Comparison of ENCODE assay signal across 10 cellular contexts in genomic region chr10:96743988-96744585, GRCh38. TPM values are rescaled to one million over a fixed set of nuclear protein-coding genes. Genes with fewer than 3 reads are reported as not detected.
DNase-seq lines count a peak whose midpoint lies in the region; ATAC-seq and TF ChIP-seq lines count a peak whose summit lies in the region.
"Had no signal": no experiment of that assay in that cellular context is flagged by ENCODE, and none has a peak within 500 bp of the region (broad histone marks: within the 10 kb centered on the region; RNA-seq: fewer than 3 reads in every experiment).

No MANE protein-coding gene starts in this region.

- peak overlapping the region; percentile 86 for H2AFZ ChIP-seq in neural progenitor cell (replicated peaks)

- TF ChIP-seq CTCF in LNCAP (IDR thresholded peaks at IDR 0.05) (peak; percentile 35; the same call in 1 of the 2 replicates), brain (conservative IDR thresholded peaks at IDR 0.05) (peak; percentile 58 to 60), neural progenitor cell (IDR thresholded peaks at IDR 0.05) (peak; percentile 44)

- no peaks in the 10 kb centered on the region for H4K20me1 ChIP-seq in neural progenitor cell (ENCODE audit: low read depth)

- H3K4me1 ChIP-seq in neural progenitor cell, result no peaks in the 10 kb centered on the region
- no peaks in the 10 kb centered on the region for H3K4me1 ChIP-seq in CD4-positive, alpha-beta memory T cell (ENCODE audit: insufficient read depth, low read length)

- H3K9me3 Mint-ChIP-seq in brain (no peaks in the 10 kb centered on the region), neural progenitor cell (no peaks in the 10 kb centered on the region)
- H3K9me3 Mint-ChIP-seq in CD4-positive, alpha-beta memory T cell, result no peaks in the 10 kb centered on the region
- H3K9me3 Mint-ChIP-seq: nephron progenitor cell had no signal

- no peak overlapping the region for H3K9ac ChIP-seq in neural progenitor cell

- CTCF ChIA-PET in CD4-positive, alpha-beta memory T cell (lab: Charles Lee; ENCODE audit: partially characterized antibody), result no interaction called here

- peaks cover 15% of the 10 kb centered on the region for H3K27me3 Mint-ChIP-seq in brain
- H3K27me3 Mint-ChIP-seq in neural progenitor cell (ENCODE audit: insufficient read depth, low read depth), result no peaks in the 10 kb centered on the region
- H3K27me3 Mint-ChIP-seq in CD4-positive, alpha-beta memory T cell, result peaks cover 0 to 5% of the 10 kb centered on the region in 2 donors

- H3K4me3 ChIP-seq in neural progenitor cell, result no peak overlapping the region
- H3K4me3 ChIP-seq in CD4-positive, alpha-beta memory T cell (ENCODE audit: low read length in 2 of 2), result no peak overlapping the region
- H3K4me3 ChIP-seq: thoracic aorta had no signal

- POLR2A ChIA-PET in CD4-positive, alpha-beta memory T cell (lab: Charles Lee; ENCODE audit: partially characterized antibody), result no interaction called here

- H3K27me3 ChIP-seq in neural progenitor cell, result no peaks in the 10 kb centered on the region
- H3K27me3 ChIP-seq in CD4-positive, alpha-beta memory T cell (ENCODE audit: insufficient read depth, low read length), result no peaks in the 10 kb centered on the region

- no peak overlapping the region for H3K4me2 ChIP-seq in neural progenitor cell

- intact Hi-C loops in CD4-positive, alpha-beta memory T cell (cut with micrococcal nuclease), result loop anchor here (5.0 kb wide), 1 partner anchor 102 kb away; no protein-coding TSS in a partner anchor

- no peaks in the 10 kb centered on the region for H3K36me3 ChIP-seq in neural progenitor cell
- H3K36me3 ChIP-seq in CD4-positive, alpha-beta memory T cell (ENCODE audit: insufficient read depth, low read length), result no peaks in the 10 kb centered on the region
- H3K36me3 ChIP-seq: thoracic aorta had no signal

- H3K9me3 ChIP-seq in neural progenitor cell (ENCODE audit: low read depth), result no peaks in the 10 kb centered on the region
- no peaks in the 10 kb centered on the region for H3K9me3 ChIP-seq in CD4-positive, alpha-beta memory T cell (ENCODE audit: control insufficient read depth in 1 of 2, low read length in 2 of 2)
- H3K9me3 ChIP-seq: thoracic aorta had no signal

- no peaks in the 10 kb centered on the region for H3K79me2 ChIP-seq in neural progenitor cell (ENCODE audit: low read depth)

- no peaks in the 10 kb centered on the region for H3F3A ChIP-seq in neural progenitor cell (ENCODE audit: low read depth)

- no peak overlapping the region for H3K27ac ChIP-seq in neural progenitor cell
- H3K27ac ChIP-seq in CD4-positive, alpha-beta memory T cell (ENCODE audit: low read depth, low read length), result no peak overlapping the region
- H3K27ac ChIP-seq: thoracic aorta had no signal

- H3K27ac Mint-ChIP-seq in brain (no peak overlapping the region), neural progenitor cell (no peak overlapping the region)
- peak overlapping the region in 2 of 7 donors; percentile 14 to 79 for H3K27ac Mint-ChIP-seq in CD4-positive, alpha-beta memory T cell
- H3K27ac Mint-ChIP-seq: nephron progenitor cell had no signal

- ATAC-seq in GM18873 (IDR thresholded peaks at IDR 0.05; ENCODE audit: low FRiP score, unreplicated experiment), result no peak

- H3K36me3 Mint-ChIP-seq in brain (no peaks in the 10 kb centered on the region), neural progenitor cell (no peaks in the 10 kb centered on the region)
- H3K36me3 Mint-ChIP-seq in CD4-positive, alpha-beta memory T cell, result no peaks in the 10 kb centered on the region

- no peaks in the 10 kb centered on the region for H3K4me1 Mint-ChIP-seq in brain
- H3K4me1 Mint-ChIP-seq in neural progenitor cell, result no peaks in the 10 kb centered on the region
- peaks cover 0 to 8% (median under 1%) of the 10 kb centered on the region in 4 donors for H3K4me1 Mint-ChIP-seq in CD4-positive, alpha-beta memory T cell

- DNase-seq in GDM1 (lab: John Stamatoyannopoulos, UW) (peak; percentile 23), neural progenitor cell (ENCODE audit: low spot score) (peak; percentile 40), amniotic stem cell (lab: John Stamatoyannopoulos, UW) (no peak), NCI-H510A treated with DMSO at 0.1 percent for 48 hours (lab: John Stamatoyannopoulos, UW) (no peak)
- DNase-seq in CD4-positive, alpha-beta memory T cell, result no peak
- DNase-seq: nephron progenitor cell had no signal

- no peak overlapping the region for H3K4me3 Mint-ChIP-seq in brain
- H3K4me3 Mint-ChIP-seq in neural progenitor cell, result no peak overlapping the region
- no peak overlapping the region for H3K4me3 Mint-ChIP-seq in CD4-positive, alpha-beta memory T cell
- H3K4me3 Mint-ChIP-seq: nephron progenitor cell had no signal

RNA-seq across cellular contexts. Expression of gene PIK3AP1, which starts 23.8 kb away (rescaled TPM):
- polyA plus RNA-seq in brain (ENCODE audit: insufficient read depth, low read depth, low replicate concordance), result 3.4 TPM
- 1.7 and 3.8 TPM in 2 replicates for total RNA-seq in neural progenitor cell (ENCODE audit: low replicate concordance)
- total RNA-seq in CD4-positive, alpha-beta memory T cell, result 1 to 10 TPM; 1.7 to 2.6 TPM
- polyA plus RNA-seq in CD4-positive, alpha-beta memory T cell, result 1 to 10 TPM; 1.1 to 1.3 TPM

Comparison
In these comparisons a context has a peak if more than half of its experiments do, and no peak if none do; other contexts are left out.
1. DNase-seq: peak in GDM1 (single experiment) and neural progenitor cell (single experiment); none in amniotic stem cell (single experiment), CD4-positive, alpha-beta memory T cell (0 of 5) and NCI-H510A treated with DMSO at 0.1 percent for 48 hours (single experiment).
2. Peak in every context shown above with its lines, with median percentiles within 50 percentile points of each other: CTCF ChIP-seq.